In the genomic region with DNA sequence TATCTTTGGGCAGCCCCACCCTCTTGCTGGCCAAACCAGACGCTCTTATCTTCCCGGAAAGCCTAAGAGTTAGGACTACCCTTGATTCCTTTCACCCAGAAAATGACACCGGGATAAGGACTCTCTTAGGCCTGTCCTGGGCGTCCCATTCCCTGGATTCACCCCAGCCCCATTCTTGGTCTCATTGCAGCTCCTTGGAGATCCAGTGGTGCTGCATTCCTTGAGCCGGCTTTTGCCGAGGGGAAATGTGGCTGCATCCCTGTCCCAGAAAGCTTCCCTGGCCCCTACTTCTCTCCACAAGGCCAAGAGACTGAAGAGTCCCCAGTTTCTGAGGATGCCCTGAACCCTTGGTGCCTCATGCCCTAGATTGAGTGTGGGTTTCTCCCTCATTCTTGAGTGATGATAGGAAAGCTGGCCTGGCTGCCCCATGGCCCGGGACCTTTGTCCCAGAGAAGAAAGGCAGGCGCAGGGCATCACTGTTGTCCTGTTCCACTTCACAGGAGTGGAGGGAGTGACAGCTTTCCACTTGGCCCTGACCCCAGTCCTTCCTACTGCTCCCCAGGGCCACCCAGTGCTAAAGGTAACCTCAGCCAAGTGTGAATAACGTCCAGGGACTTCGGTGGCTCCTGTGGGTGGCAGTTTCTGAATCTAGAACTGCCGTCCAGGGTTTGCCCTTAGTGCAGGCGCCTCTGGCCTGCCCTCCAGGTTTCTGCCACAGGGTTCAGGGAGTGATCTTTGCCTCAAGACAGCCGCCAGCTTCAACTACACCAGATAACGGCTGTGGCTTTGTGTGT, we compare ENCODE assay signal across 18 cellular contexts. TPM values are rescaled to one million over a fixed set of nuclear protein-coding genes. Genes with fewer than 3 reads are reported as not detected.
DNase-seq lines count a peak whose midpoint lies in the region; ATAC-seq, FAIRE-seq and TF ChIP-seq lines count a peak whose summit lies in the region.
"Had no signal": no experiment of that assay in that cellular context is flagged by ENCODE, and none has a peak within 500 bp of the region (broad histone marks: within the 10 kb centered on the region; RNA-seq: fewer than 3 reads in every experiment).

No MANE protein-coding gene starts in this region.

- intact Hi-C loops in HepG2 (cut with micrococcal nuclease; ENCODE audit: unreplicated experiment) = no loop called here

- no peaks in the 10 kb centered on the region; the same call in none of the 2 replicates for H4K20me1 ChIP-seq in HepG2 (ENCODE audit: insufficient read depth, low read length)
- H4K20me1 ChIP-seq in smooth muscle cell (ENCODE audit: low read depth) = peaks cover 99% of the 10 kb centered on the region
- H4K20me1 ChIP-seq in SK-N-SH (ENCODE audit: insufficient read depth) = peaks cover 45% of the 10 kb centered on the region
- peaks cover 14% of the 10 kb centered on the region for H4K20me1 ChIP-seq in GM23338 (replicated peaks; ENCODE audit: insufficient read depth)

- H3K27ac ChIP-seq in HepG2 (ENCODE audit: extremely low read length, insufficient read depth, low read length) (no peak overlapping the region), smooth muscle cell (ENCODE audit: low read depth) (peak overlapping the region; percentile 33), SK-N-SH (ENCODE audit: low read depth in 2 of 2, low read length in 1 of 2) (peak overlapping the region in 1 of 2 experiments; percentile 21; a peak in 1 of 4 replicates), GM23338 (ENCODE audit: low read depth) (no peak overlapping the region)
- H3K27ac ChIP-seq: hepatocyte had no signal

- CTCF ChIA-PET in HepG2 (lab: Yijun Ruan, JAX; ENCODE audit: low intra/inter-chr PET ratio, low total read pairs) (no interaction called here), SK-N-SH (lab: Yijun Ruan, JAX) (no interaction called here)

- no peaks in the 10 kb centered on the region for H3K9me3 ChIP-seq in HepG2 (ENCODE audit: low read length)
- no peaks in the 10 kb centered on the region for H3K9me3 ChIP-seq in smooth muscle cell (replicated peaks; ENCODE audit: low read depth)
- H3K9me3 ChIP-seq in SK-N-SH = no peaks in the 10 kb centered on the region
- H3K9me3 ChIP-seq: adrenal gland had no signal

- no peaks in the 10 kb centered on the region for H3K9me3 Mint-ChIP-seq in central memory CD8-positive, alpha-beta T cell
- H3K9me3 Mint-ChIP-seq in GM23338 = no peaks in the 10 kb centered on the region
- H3K9me3 Mint-ChIP-seq: activated B cell treated with CpG ODN at 0.5 μM for 24 hours had no signal

- H3K9ac ChIP-seq in HepG2 (ENCODE audit: insufficient read depth, low read depth, low read length) = no peak overlapping the region
- H3K9ac ChIP-seq in smooth muscle cell (ENCODE audit: low read depth) = no peak overlapping the region
- no peak overlapping the region for H3K9ac ChIP-seq in SK-N-SH

- no TSS peak for BruUV-seq in HepG2 (replicated peaks; lab: Mats Ljungman, UMichigan)

- H3K27ac Mint-ChIP-seq in central memory CD8-positive, alpha-beta T cell (ENCODE audit: low read depth) = peak overlapping the region; percentile 59
- H3K27ac Mint-ChIP-seq in GM23338 = no peak overlapping the region; the same call in 1 of the 2 replicates
- H3K27ac Mint-ChIP-seq: activated B cell treated with CpG ODN at 0.5 μM for 24 hours had no signal

- H3K79me2 ChIP-seq in HepG2 (ENCODE audit: insufficient read depth, low read length) (peaks cover 3% of the 10 kb centered on the region), smooth muscle cell (ENCODE audit: low read depth) (peaks cover 69% of the 10 kb centered on the region), SK-N-SH (ENCODE audit: insufficient read depth) (peaks cover 83% of the 10 kb centered on the region), GM23338 (replicated peaks; ENCODE audit: insufficient read depth) (peaks cover 8% of the 10 kb centered on the region; the same call in 1 of the 2 replicates)

- no peak for FAIRE-seq in HepG2 (lab: Jason Lieb, UNC)
- FAIRE-seq: GM18507, islet of Langerhans had no signal

- 0 out of 4 replicates have a peak, but pooled peaks of 1 of the 2 experiments have one; percentile 39 for TF ChIP-seq POLR2A in HepG2 (IDR thresholded peaks at IDR 0.05; ENCODE audit: insufficient read depth in 1 of 2, low read depth in 2 of 2, low read length in 2 of 2)

- H3K4me2 ChIP-seq in HepG2 (ENCODE audit: low read depth, low read length) (no peak overlapping the region), smooth muscle cell (no peak overlapping the region), SK-N-SH (no peak overlapping the region), GM23338 (no peak overlapping the region)
- H3K4me2 ChIP-seq: hepatocyte had no signal

- POLR2A ChIA-PET in HepG2 (lab: Yijun Ruan, JAX) = no interaction called here
- POLR2A ChIA-PET in SK-N-SH (lab: Yijun Ruan, JAX) = no interaction called here

- TF ChIP-seq EP300 in HepG2 (IDR thresholded peaks at IDR 0.05; ENCODE audit: low read depth in 2 of 2, low read length in 2 of 2) (no peak), HepG2 (CRISPR knock-in tag; IDR thresholded peaks at IDR 0.05; ENCODE audit: borderline replicate concordance) (no peak), SK-N-SH (IDR thresholded peaks at IDR 0.05; ENCODE audit: borderline replicate concordance in 1 of 2, low read depth in 1 of 2, low read length in 1 of 2) (no peak)

- H3K36me3 ChIP-seq in HepG2 (replicated peaks in 1 of 2; ENCODE audit: control insufficient read depth in 1 of 2, insufficient read depth in 2 of 2, low read length in 2 of 2) (peaks cover 51 to 68% of the 10 kb centered on the region in 2 experiments), smooth muscle cell (ENCODE audit: low read depth) (no peaks in the 10 kb centered on the region), SK-N-SH (replicated peaks in 1 of 2; ENCODE audit: control insufficient read depth in 1 of 2, insufficient read depth in 2 of 2, low read length in 1 of 2) (peaks cover 41 to 43% of the 10 kb centered on the region in 2 experiments), GM23338 (ENCODE audit: insufficient read depth) (peaks cover 1% of the 10 kb centered on the region)

- no peak overlapping the region for H3K4me3 ChIP-seq in HepG2 (replicated peaks in 1 of 3; ENCODE audit: insufficient read depth in 1 of 3, low read depth in 2 of 3, low read length in 3 of 3)
- H3K4me3 ChIP-seq in smooth muscle cell = no peak overlapping the region
- H3K4me3 ChIP-seq in SK-N-SH (ENCODE audit: low read depth in 2 of 2, low read length in 1 of 2) = no peak overlapping the region
- H3K4me3 ChIP-seq in GM23338 = no peak overlapping the region
- H3K4me3 ChIP-seq: adrenal gland, hepatocyte had no signal

- in situ Hi-C loops in HepG2 (cut with HindIII; ENCODE audit: extremely low pct_ligation_motif_present, low pct_unique_long_range_greater_than_20kb) = no loop called here

- no peak for ATAC-seq in central memory CD8-positive, alpha-beta T cell (replicated peaks; ENCODE audit: extremely low read depth, poor library complexity, severe bottlenecking)
- ATAC-seq in HepG2 (no peak), GM23338 (no peak)

- no peaks in the 10 kb centered on the region for H3K27me3 Mint-ChIP-seq in central memory CD8-positive, alpha-beta T cell
- H3K27me3 Mint-ChIP-seq in GM23338 (ENCODE audit: insufficient read depth, low read depth, poor library complexity) = peaks cover 8% of the 10 kb centered on the region
- H3K27me3 Mint-ChIP-seq: activated B cell treated with CpG ODN at 0.5 μM for 24 hours had no signal

- 95% methylated on average over 14 of the region's 14 CpGs for WGBS in HepG2 (ENCODE audit: low lambda C conversion rate)
- 82% methylated on average over 14 of the region's 14 CpGs for WGBS in smooth muscle cell (ENCODE audit: low lambda C conversion rate)
- WGBS in SK-N-SH (ENCODE audit: low lambda C conversion rate) = 97% methylated on average over 9 of the region's 14 CpGs

- no peaks in the 10 kb centered on the region for H3K27me3 ChIP-seq in HepG2 (ENCODE audit: control insufficient read depth in 1 of 2, insufficient read depth in 2 of 2, low read length in 2 of 2)
- H3K27me3 ChIP-seq in smooth muscle cell (ENCODE audit: low read depth) = no peaks in the 10 kb centered on the region
- H3K27me3 ChIP-seq in SK-N-SH (ENCODE audit: insufficient read depth) = no peaks in the 10 kb centered on the region
- H3K27me3 ChIP-seq in GM23338 (ENCODE audit: insufficient read depth) = no peaks in the 10 kb centered on the region
- H3K27me3 ChIP-seq: adrenal gland, hepatocyte had no signal

- DNase-seq in OCI-M1 (lab: John Stamatoyannopoulos, UW) (peak; percentile 28), HepG2 (ENCODE audit: low spot score) (no peak), smooth muscle cell (lab: John Stamatoyannopoulos, UW; ENCODE audit: unreplicated experiment) (no peak), SK-N-SH (no peak), pons (ENCODE audit: low spot score) (no peak), GM23338 (ENCODE audit: low spot score) (no peak), NCI-H1105 (lab: John Stamatoyannopoulos, UW) (no peak)
- DNase-seq in central memory CD8-positive, alpha-beta T cell (ENCODE audit: low spot score in 2 of 2) = no peak
- DNase-seq: activated B cell treated with CpG ODN at 0.5 μM for 24 hours; NCI-H1694 treated with DMSO at 0.1 percent for 48 hours; NCI-H446; SHP77 treated with DMSO at 0.1 percent for 48 hours; stimulated activated naive CD4-positive, alpha-beta T cell treated with Interleukin-2 at 50 U/mL for 16 hours had no signal

- TF ChIP-seq CTCF in HepG2 (CRISPR knock-in tag; IDR thresholded peaks at IDR 0.05) (no peak), smooth muscle cell (IDR thresholded peaks at IDR 0.05; ENCODE audit: borderline replicate concordance, insufficient read depth, poor library complexity, severe bottlenecking) (no peak), SK-N-SH (IDR thresholded peaks at IDR 0.05) (no peak), GM23338 (conservative IDR thresholded peaks at IDR 0.05; ENCODE audit: low read depth in 2 of 2) (no peak)

- H3K36me3 Mint-ChIP-seq in central memory CD8-positive, alpha-beta T cell (ENCODE audit: insufficient read depth) = peaks cover 11% of the 10 kb centered on the region
- H3K36me3 Mint-ChIP-seq in GM23338 (ENCODE audit: low read depth) = peaks cover 35% of the 10 kb centered on the region

- no peak overlapping the region for H3K4me3 Mint-ChIP-seq in central memory CD8-positive, alpha-beta T cell
- no peak overlapping the region for H3K4me3 Mint-ChIP-seq in GM23338
- H3K4me3 Mint-ChIP-seq: activated B cell treated with CpG ODN at 0.5 μM for 24 hours had no signal

- H3F3A ChIP-seq in smooth muscle cell (ENCODE audit: low read depth) (peaks cover 13% of the 10 kb centered on the region), SK-N-SH (replicated peaks; ENCODE audit: insufficient read depth) (peaks cover 14% of the 10 kb centered on the region), GM23338 (replicated peaks; ENCODE audit: low read depth) (no peaks in the 10 kb centered on the region)

- peaks cover 11% of the 10 kb centered on the region for H3K4me1 Mint-ChIP-seq in central memory CD8-positive, alpha-beta T cell
- H3K4me1 Mint-ChIP-seq in GM23338 = no peaks in the 10 kb centered on the region; the same call in 2 of the 3 replicates

- H3K4me1 ChIP-seq in HepG2 (ENCODE audit: insufficient read depth, low read length) = peaks cover 6% of the 10 kb centered on the region; the same call in 1 of the 2 replicates
- peaks cover 12% of the 10 kb centered on the region for H3K4me1 ChIP-seq in smooth muscle cell (ENCODE audit: low read depth)
- peaks cover 8 to 27% of the 10 kb centered on the region in 2 experiments; a peak in 3 of 4 replicates for H3K4me1 ChIP-seq in SK-N-SH (ENCODE audit: control insufficient read depth in 1 of 2, insufficient read depth in 2 of 2, low read depth in 1 of 2, low read length in 1 of 2)
- no peaks in the 10 kb centered on the region for H3K4me1 ChIP-seq in GM23338 (ENCODE audit: insufficient read depth)

- H2AFZ ChIP-seq in HepG2 (ENCODE audit: low read length) = no peak overlapping the region
- no peak overlapping the region for H2AFZ ChIP-seq in smooth muscle cell (ENCODE audit: low read depth)
- no peak overlapping the region for H2AFZ ChIP-seq in SK-N-SH (ENCODE audit: low read depth)
- no peak overlapping the region for H2AFZ ChIP-seq in GM23338
- H2AFZ ChIP-seq: hepatocyte had no signal

- no peaks in the 10 kb centered on the region for H3K9me2 ChIP-seq in SK-N-SH
- H3K9me2 ChIP-seq in GM23338 (ENCODE audit: insufficient read depth) = no peaks in the 10 kb centered on the region

- TF ChIP-seq RAD21 in HepG2 (CRISPR knock-in tag; IDR thresholded peaks at IDR 0.05) (no peak), SK-N-SH (IDR thresholded peaks at IDR 0.05; ENCODE audit: low read length) (no peak)

RNA-seq across cellular contexts. Expression of a gene that starts 42.7 kb away (rescaled TPM):
- total RNA-seq in HepG2 (2016; rRNA removed; fragmentation: Illumina TruSeq; extraction: Trizol) (2.2 and 2.7 TPM in 2 replicates), smooth muscle cell (185 and 198 TPM in 2 replicates)
- 0.79 and 0.91 TPM in 2 replicates for total RNA-seq in HepG2 (2016; cell fraction: cytosol; rRNA removed; fragmentation: Illumina TruSeq; extraction: Trizol; ENCODE audit: low read depth)
- 2.5 TPM in 2 replicates for total RNA-seq in HepG2 (2016; cell fraction: insoluble cytoplasmic fraction; rRNA removed; fragmentation: Illumina TruSeq; extraction: Trizol)
- total RNA-seq in HepG2 (2016; cell fraction: membrane; rRNA removed; fragmentation: Illumina TruSeq; extraction: Trizol) = 1.5 and 2.5 TPM in 2 replicates
- total RNA-seq in HepG2 (2016; cell fraction: nucleus; rRNA removed; fragmentation: Illumina TruSeq; extraction: Trizol) = 1.3 and 1.7 TPM in 2 replicates
- polyA plus RNA-seq in HepG2 (2011; rRNA removed) (0.87 and 1.1 TPM in 2 replicates), smooth muscle cell (993 and 1,109 TPM in 2 replicates), SK-N-SH (2012; rRNA removed) (not detected in 2 replicates), GM23338 (2016; fragmentation: Nextera tagmentation; extraction: Ambion mirVana) (100 and 123 TPM in 2 replicates)
- polyA plus RNA-seq in HepG2 (2011; cell fraction: cytosol; rRNA removed) = 0.72 and 0.73 TPM in 2 replicates
- polyA plus RNA-seq in HepG2 (2011; cell fraction: nucleus; rRNA removed) = 0.59 and 0.69 TPM in 2 replicates
- 1.2 and 1.4 TPM in 2 replicates for polyA plus RNA-seq in HepG2 (2012)
- polyA plus RNA-seq in HepG2 (2016; cell fraction: cytosol; fragmentation: Illumina TruSeq; extraction: Trizol; ENCODE audit: low read depth) = 4.6 and 5.7 TPM in 2 replicates
- polyA plus RNA-seq in HepG2 (2016; cell fraction: insoluble cytoplasmic fraction; fragmentation: Illumina TruSeq; extraction: Trizol; ENCODE audit: low read depth) = 10.1 and 12.3 TPM in 2 replicates
- 6.4 and 6.8 TPM in 2 replicates for polyA plus RNA-seq in HepG2 (2016; cell fraction: membrane; fragmentation: Illumina TruSeq; extraction: Trizol; ENCODE audit: low read depth)
- 8.9 and 9.0 TPM in 2 replicates for polyA plus RNA-seq in HepG2 (2016; cell fraction: nucleus; fragmentation: Illumina TruSeq; extraction: Trizol; ENCODE audit: insufficient read depth, low read depth)
- polyA minus RNA-seq in HepG2 (2011; rRNA and poly(A)+ RNA removed; ENCODE audit: low replicate concordance) = 0.72 and 4.7 TPM in 2 replicates
- polyA minus RNA-seq in HepG2 (2011; cell fraction: cytosol; rRNA and poly(A)+ RNA removed) = 0.70 and 0.89 TPM in 2 replicates
- polyA minus RNA-seq in HepG2 (2011; cell fraction: nucleus; rRNA and poly(A)+ RNA removed) = 0.39 and 0.75 TPM in 2 replicates
- not detected in 2 replicates for polyA plus RNA-seq in SK-N-SH (2012; cell fraction: cytosol; rRNA removed)
- not detected in 2 replicates for polyA plus RNA-seq in SK-N-SH (2012; cell fraction: nucleus; rRNA removed)
- 23.5 and 29.7 TPM in 2 replicates for total RNA-seq in GM23338 (2014; rRNA removed; shearing (Covaris generic))
- polyA plus RNA-seq: neural cell had no signal
